ENCODE assay signal across 1 cellular context in genomic region chr7:87648316-87648715, GRCh38.
TF ChIP-seq lines count a peak whose summit lies in the region.

No MANE protein-coding gene starts in this region.

TF ChIP-seq in K562, 482 proteins besides CTCF, POLR2A, EP300 and RAD21 (continued from another document):
- no peak for TF ChIP-seq MLLT1 (IDR thresholded peaks at IDR 0.05)
- TF ChIP-seq OTX1 (CRISPR knock-in tag; IDR thresholded peaks at IDR 0.05) = no peak
- 0 out of 2 replicates have a peak, but pooled peaks have one; percentile 28 for TF ChIP-seq NFIX (CRISPR knock-in tag; IDR thresholded peaks at IDR 0.05; ENCODE audit: low read depth)
- TF ChIP-seq NFRKB (IDR thresholded peaks at IDR 0.05; ENCODE audit: low read depth) = no peak
- no peak for TF ChIP-seq JUN (IDR thresholded peaks at IDR 0.05; ENCODE audit: borderline replicate concordance, low read depth, low read length)
- TF ChIP-seq JUN (CRISPR knock-in tag; IDR thresholded peaks at IDR 0.05; ENCODE audit: borderline replicate concordance) = no peak
- no peak for TF ChIP-seq TCF3 (CRISPR knock-in tag; IDR thresholded peaks at IDR 0.05)
- TF ChIP-seq NFIC (IDR thresholded peaks at IDR 0.05) = peak; percentile 76
